In genomic region chr2:233853883-233854240, GRCh38 we compare ENCODE assay signal across 8 cellular contexts. TPM values are rescaled to one million over a fixed set of nuclear protein-coding genes. Genes with fewer than 3 reads are reported as not detected.
DNase-seq lines count a peak whose midpoint lies in the region; ATAC-seq and TF ChIP-seq lines count a peak whose summit lies in the region.

No MANE protein-coding gene starts in this region.

- no peaks in the 10 kb centered on the region for H3K9me3 Mint-ChIP-seq in brain

- TF ChIP-seq CTCF in BE2C (IDR thresholded peaks at IDR 0.05; ENCODE audit: low read depth, low read length) (no peak), brain (conservative IDR thresholded peaks at IDR 0.05) (no peak)

- peaks cover 46% of the 10 kb centered on the region for H3K4me1 Mint-ChIP-seq in brain

- ATAC-seq in HG03354 (IDR thresholded peaks at IDR 0.05; ENCODE audit: poor library complexity, severe bottlenecking, unreplicated experiment), result peak; percentile 2
- no peak for ATAC-seq in HG03342 (IDR thresholded peaks at IDR 0.05; ENCODE audit: unreplicated experiment)
- ATAC-seq in GM18858 (IDR thresholded peaks at IDR 0.05; ENCODE audit: unreplicated experiment), result no peak

- no peaks in the 10 kb centered on the region for H3K4me1 ChIP-seq in BE2C
- H3K4me1 ChIP-seq in mucosa of stomach (ENCODE audit: control insufficient read depth, insufficient read depth, low read length), result no peaks in the 10 kb centered on the region

- peak overlapping the region in 2 of 5 experiments; percentile 28 to 95 for H3K27ac Mint-ChIP-seq in brain

- peak overlapping the region; percentile 50 for H3K9ac ChIP-seq in mucosa of stomach (ENCODE audit: low read length)

- H3K4me3 Mint-ChIP-seq in brain, result peak overlapping the region; percentile 91 to 99 (median 94)

- H3K4me3 ChIP-seq in BE2C (ENCODE audit: low read depth, low read length), result peak overlapping the region; percentile 96
- peak overlapping the region; percentile 51 for H3K4me3 ChIP-seq in mucosa of stomach (ENCODE audit: low read length)

- peaks cover 44% of the 10 kb centered on the region for H3K36me3 ChIP-seq in BE2C
- no peaks in the 10 kb centered on the region for H3K36me3 ChIP-seq in mucosa of stomach (ENCODE audit: control insufficient read depth, insufficient read depth, low read length)

- no peaks in the 10 kb centered on the region for H3K9me3 ChIP-seq in BE2C
- H3K9me3 ChIP-seq in mucosa of stomach (ENCODE audit: control insufficient read depth, low read length), result no peaks in the 10 kb centered on the region

- H3K36me3 Mint-ChIP-seq in brain, result no peaks in the 10 kb centered on the region

- peaks cover 7% of the 10 kb centered on the region for H3K27me3 Mint-ChIP-seq in brain

- no peaks in the 10 kb centered on the region for H3K27me3 ChIP-seq in BE2C
- H3K27me3 ChIP-seq in mucosa of stomach (ENCODE audit: control insufficient read depth, insufficient read depth, low read length), result no peaks in the 10 kb centered on the region

- DNase-seq in BE2C (no peak), glomerular visceral epithelial cell (ENCODE audit: extremely low spot score) (no peak), DMS79 (lab: John Stamatoyannopoulos, UW) (no peak)

RNA-seq across cellular contexts. Expression of gene HJURP, which starts 0.5 kb away (rescaled TPM):
- polyA plus RNA-seq in BE2C (2012; ENCODE audit: insufficient read depth, insufficient read length, low read depth), result 17.4 TPM
- polyA plus RNA-seq in brain (ENCODE audit: insufficient read depth, low read depth, low replicate concordance), result 18.9 TPM
